Comparison of ENCODE assay signal across 23 cellular contexts in the genomic region with DNA sequence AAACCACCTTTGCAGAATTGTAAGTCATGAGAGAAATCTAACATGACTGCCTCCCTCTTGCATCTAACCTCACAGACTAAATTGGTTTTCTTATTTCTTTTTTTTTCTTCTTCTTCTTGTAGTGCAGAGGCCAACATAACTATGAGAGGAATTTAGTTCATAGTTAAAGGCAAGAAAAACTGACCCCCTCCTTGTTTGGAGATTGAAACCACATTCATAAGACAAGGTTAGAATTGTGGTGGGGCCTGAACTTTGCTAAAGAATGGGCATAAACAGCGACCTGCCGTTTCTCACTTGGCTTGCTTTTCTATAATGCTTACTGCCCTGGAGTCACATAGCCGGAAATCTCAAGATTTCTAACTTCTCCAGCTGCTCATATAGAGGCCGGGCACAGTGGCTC. TPM values are rescaled to one million over a fixed set of nuclear protein-coding genes. Genes with fewer than 3 reads are reported as not detected.
DNase-seq lines count a peak whose midpoint lies in the region; ATAC-seq and TF ChIP-seq lines count a peak whose summit lies in the region.
"Had no signal": no experiment of that assay in that cellular context is flagged by ENCODE, and none has a peak within 500 bp of the region (broad histone marks: within the 10 kb centered on the region; RNA-seq: fewer than 3 reads in every experiment).

No MANE protein-coding gene starts in this region.

- CTCF ChIA-PET in Caco-2 (lab: Charles Lee), result no interaction called here

- H3K56ac ChIP-seq in mesendoderm (ENCODE audit: low read length), result no peak overlapping the region

- H2BK120ac ChIP-seq in mesendoderm (ENCODE audit: low read depth, low read length), result no peak overlapping the region

- no peak overlapping the region for H2BK15ac ChIP-seq in mesendoderm (replicated peaks; ENCODE audit: low read depth)

- DNase-seq in left ventricle myocardium inferior (peak; percentile 4), left ventricle myocardium superior (no peak), esophagus muscularis mucosa (ENCODE audit: extremely low spot score) (no peak), osteoblast (ENCODE audit: insufficient read length, low spot score, missing footprints) (no peak), aorta (no peak), mesendoderm (no peak), Caco-2 (no peak)
- DNase-seq: 8988T; activated CD8-positive, alpha-beta memory T cell treated with anti-CD3 and anti-CD28 coated beads, Interleukin-2, amount 50 U/mL, for 4 hours; dorsolateral prefrontal cortex; foreskin keratinocyte; MG63; NCI-H1417 treated with DMSO at 0.1 percent for 48 hours; NCI-H2107; NCI-H524 treated with DMSO at 0.1 percent for 48 hours; stimulated activated CD4-positive, alpha-beta T cell treated with anti-CD3 and anti-CD28 coated beads, Interleukin-4, amount 100 ng/mL, for 1 hour; stimulated activated naive CD4-positive, alpha-beta T cell; transverse colon had no signal

- H3K4me2 ChIP-seq in osteoblast (ENCODE audit: insufficient read depth, low read length) (no peak overlapping the region), mesendoderm (ENCODE audit: low read length) (no peak overlapping the region)
- H3K4me2 ChIP-seq: neural progenitor cell, smooth muscle cell had no signal

- no peak overlapping the region for H3K18ac ChIP-seq in mesendoderm (ENCODE audit: low read length)

- H3K27me3 ChIP-seq in left ventricle myocardium inferior (ENCODE audit: low read depth), result no peaks in the 10 kb centered on the region
- no peaks in the 10 kb centered on the region for H3K27me3 ChIP-seq in esophagus muscularis mucosa
- no peaks in the 10 kb centered on the region for H3K27me3 ChIP-seq in osteoblast (ENCODE audit: insufficient read depth, low read length)
- H3K27me3 ChIP-seq in aorta (ENCODE audit: control insufficient read depth in 1 of 2, insufficient read depth in 2 of 2, low read length in 1 of 2), result no peaks in the 10 kb centered on the region
- no peaks in the 10 kb centered on the region for H3K27me3 ChIP-seq in mesendoderm (ENCODE audit: insufficient read depth, low read length, poor library complexity)
- no peaks in the 10 kb centered on the region for H3K27me3 ChIP-seq in Caco-2 (replicated peaks; ENCODE audit: control insufficient read depth, insufficient read depth, low read length)
- H3K27me3 ChIP-seq: dorsolateral prefrontal cortex, foreskin keratinocyte, left lung, MG63, transverse colon had no signal

- TF ChIP-seq POLR2A in esophagus muscularis mucosa (IDR thresholded peaks at IDR 0.05; ENCODE audit: low read depth), result no peak

- H3K9me3 ChIP-seq in left ventricle myocardium inferior (replicated peaks) (no peaks in the 10 kb centered on the region), esophagus muscularis mucosa (no peaks in the 10 kb centered on the region), osteoblast (ENCODE audit: low read depth, low read length) (no peaks in the 10 kb centered on the region), aorta (ENCODE audit: control insufficient read depth, low read length) (no peaks in the 10 kb centered on the region), Caco-2 (no peaks in the 10 kb centered on the region)
- H3K9me3 ChIP-seq: left lung, MG63, transverse colon had no signal

- H3K4me1 ChIP-seq in left ventricle myocardium inferior, result peaks cover 44% of the 10 kb centered on the region
- H3K4me1 ChIP-seq in esophagus muscularis mucosa, result peaks cover 40 to 72% (median 66%) of the 10 kb centered on the region in 4 donors
- H3K4me1 ChIP-seq in osteoblast (ENCODE audit: insufficient read depth, low read length), result peaks cover 41% of the 10 kb centered on the region
- H3K4me1 ChIP-seq in aorta (ENCODE audit: control insufficient read depth in 1 of 2, insufficient read depth in 2 of 2, low read length in 2 of 2), result peaks cover 0 to 8% of the 10 kb centered on the region in 2 donors
- no peaks in the 10 kb centered on the region for H3K4me1 ChIP-seq in mesendoderm (ENCODE audit: control insufficient read depth, low read depth, low read length)
- H3K4me1 ChIP-seq in Caco-2, result no peaks in the 10 kb centered on the region
- H3K4me1 ChIP-seq: neural progenitor cell had no signal

- H3K36me3 ChIP-seq in left ventricle myocardium inferior (peaks cover 11% of the 10 kb centered on the region), esophagus muscularis mucosa (peaks cover 4 to 12% (median 12%) of the 10 kb centered on the region in 4 donors), osteoblast (ENCODE audit: insufficient read depth, low read length) (peaks cover 10% of the 10 kb centered on the region), aorta (ENCODE audit: control insufficient read depth in 1 of 2, insufficient read depth in 2 of 2, low read length in 1 of 2) (no peaks in the 10 kb centered on the region), mesendoderm (ENCODE audit: control insufficient read depth, insufficient read depth, low read length) (no peaks in the 10 kb centered on the region), Caco-2 (ENCODE audit: control insufficient read depth, insufficient read depth, low read length) (peaks cover 5% of the 10 kb centered on the region)
- H3K36me3 ChIP-seq: neural progenitor cell, transverse colon had no signal

- no peak overlapping the region for H3K23ac ChIP-seq in mesendoderm (ENCODE audit: low read length)

- H3K27ac ChIP-seq in left ventricle myocardium inferior (replicated peaks) (no peak overlapping the region), esophagus muscularis mucosa (replicated peaks in 1 of 4) (peak overlapping the region; percentile 89 to 94 (median 92)), osteoblast (ENCODE audit: low read depth, low read length) (peak overlapping the region; percentile 25), aorta (ENCODE audit: low read depth in 1 of 2, low read length in 2 of 2) (peak overlapping the region; percentile 78 to 79), mesendoderm (ENCODE audit: low read depth, low read length) (no peak overlapping the region)
- H3K27ac ChIP-seq: foreskin keratinocyte, left lung, neural progenitor cell had no signal

- H3K27me3 Mint-ChIP-seq in Caco-2 (ENCODE audit: insufficient read depth, unreplicated experiment), result no peaks in the 10 kb centered on the region

- no peak overlapping the region for H3K9ac ChIP-seq in mesendoderm (ENCODE audit: low read length)
- H3K9ac ChIP-seq: neural progenitor cell had no signal

- no peaks in the 10 kb centered on the region for H3K9me3 Mint-ChIP-seq in Caco-2 (ENCODE audit: unreplicated experiment)
- H3K9me3 Mint-ChIP-seq: neural progenitor cell had no signal

- ATAC-seq in left ventricle myocardium superior (no peak), aorta (ENCODE audit: low FRiP score) (no peak), GM18858 (IDR thresholded peaks at IDR 0.05; ENCODE audit: unreplicated experiment) (no peak)
- ATAC-seq: foreskin keratinocyte, left lung had no signal

- H3K27ac Mint-ChIP-seq in Caco-2 (ENCODE audit: unreplicated experiment), result no peak overlapping the region
- H3K27ac Mint-ChIP-seq: neural progenitor cell had no signal

- no TSS peak for BruUV-seq in Caco-2 (replicated peaks; lab: Mats Ljungman, UMichigan)

- peaks cover 6% of the 10 kb centered on the region for H3K36me3 Mint-ChIP-seq in Caco-2 (ENCODE audit: insufficient read depth, unreplicated experiment)

- H2AFZ ChIP-seq in osteoblast (ENCODE audit: low read length), result peak overlapping the region; percentile 44
- H2AFZ ChIP-seq: neural progenitor cell had no signal

- intact Hi-C loops in left ventricle myocardium inferior (cut with micrococcal nuclease), result no loop called here
- intact Hi-C loops in left ventricle myocardium superior (cut with micrococcal nuclease), result no loop called here
- intact Hi-C loops in esophagus muscularis mucosa (cut with DNase I), result loop anchor here (5.0 kb wide), 1 partner anchor 42 kb away; the partner anchor contains the start of gene DBNL
- intact Hi-C loops in aorta (cut with DNase I), result loop anchor here in 1 of 2 donors (5.0 kb wide), 1 partner anchor 38 kb away; the partner anchor contains the start of gene POLD2
- intact Hi-C loops in Caco-2 (cut with micrococcal nuclease; ENCODE audit: unreplicated experiment), result loop anchor here (5.0 kb wide), 2 partner anchors 67 to 118 kb away; partner anchors contain the start of gene YKT6

- POLR2A ChIA-PET in Caco-2 (lab: Charles Lee), result no interaction called here

- H3K4me3 ChIP-seq in left ventricle myocardium inferior, result no peak overlapping the region
- H3K4me3 ChIP-seq in esophagus muscularis mucosa, result no peak overlapping the region
- no peak overlapping the region for H3K4me3 ChIP-seq in osteoblast (ENCODE audit: insufficient read depth, low read length)
- H3K4me3 ChIP-seq in aorta (ENCODE audit: low read length in 2 of 2), result no peak overlapping the region
- no peak overlapping the region for H3K4me3 ChIP-seq in mesendoderm (ENCODE audit: low read length)
- no peak overlapping the region for H3K4me3 ChIP-seq in Caco-2 (ENCODE audit: low read depth, low read length)
- H3K4me3 ChIP-seq: dorsolateral prefrontal cortex, left lung, MG63, neural progenitor cell, smooth muscle cell, transverse colon had no signal

- no peak overlapping the region for H2AK5ac ChIP-seq in mesendoderm (ENCODE audit: low read length)

- H4K8ac ChIP-seq in mesendoderm (ENCODE audit: low read depth, low read length), result no peak overlapping the region

- no peak overlapping the region for H3K4ac ChIP-seq in mesendoderm (ENCODE audit: low read depth, low read length)

- no peaks in the 10 kb centered on the region for H4K20me1 ChIP-seq in osteoblast (ENCODE audit: insufficient read depth, low read length)

- 71% methylated on average over 4 of the region's 4 CpGs for WGBS in esophagus muscularis mucosa
- 24 to 35% methylated on average over 4 of the region's 4 CpGs for WGBS in aorta, 2 donors
- no CpG with 5 or more reads among the region's 4 CpGs for WGBS in mesendoderm (ENCODE audit: extremely low coverage, insufficient coverage, low lambda C conversion rate)

- H3K79me1 ChIP-seq in mesendoderm (ENCODE audit: low read length), result no peaks in the 10 kb centered on the region

- H3K79me2 ChIP-seq in osteoblast (ENCODE audit: insufficient read depth, low read length), result peaks cover 14% of the 10 kb centered on the region
- no peaks in the 10 kb centered on the region for H3K79me2 ChIP-seq in mesendoderm (ENCODE audit: control insufficient read depth, insufficient read depth, low read length)

- H3K4me3 Mint-ChIP-seq in Caco-2 (ENCODE audit: unreplicated experiment), result no peak overlapping the region
- H3K4me3 Mint-ChIP-seq: neural progenitor cell had no signal

- TF ChIP-seq CTCF in left ventricle myocardium inferior (IDR thresholded peaks at IDR 0.05; ENCODE audit: borderline replicate concordance) (no peak), esophagus muscularis mucosa (IDR thresholded peaks at IDR 0.05) (no peak), osteoblast (IDR thresholded peaks at IDR 0.05; ENCODE audit: extremely low read depth, low read depth, low read length) (no peak), Caco-2 (IDR thresholded peaks at IDR 0.05; ENCODE audit: insufficient read depth in 1 of 2, low read depth in 1 of 2, low read length in 1 of 2, severe bottlenecking in 1 of 2, unreplicated experiment in 1 of 2) (no peak)

- no peaks in the 10 kb centered on the region for H3K4me1 Mint-ChIP-seq in Caco-2 (ENCODE audit: low read depth, unreplicated experiment)

- H2BK5ac ChIP-seq in mesendoderm (ENCODE audit: low read length), result no peak overlapping the region

- no peak overlapping the region for H4K5ac ChIP-seq in mesendoderm (ENCODE audit: low read length)

- TF ChIP-seq EP300 in esophagus muscularis mucosa (IDR thresholded peaks at IDR 0.05), result no peak

RNA-seq across cellular contexts. Expression of gene POLM, which starts 2.4 kb away (rescaled TPM):
- 12.4 TPM for total RNA-seq in left ventricle myocardium inferior
- total RNA-seq in left ventricle myocardium superior, result 17.6 TPM
- 10 to 100 TPM; 12.4 to 32.3 (median 26.5) TPM for total RNA-seq in esophagus muscularis mucosa
- total RNA-seq in osteoblast, result 35.9 and 40.9 TPM in 2 replicates
- total RNA-seq in aorta, result 10 to 100 TPM; 27.6 to 35.7 TPM
- polyA plus RNA-seq in aorta, result 10 to 100 TPM in 1 of 2 donors, 1 to 10 TPM in 1; 8.4 to 35.6 TPM
- 5.5 TPM for polyA plus RNA-seq in mesendoderm (2013, experiment 1 of 2)
- 5.6 TPM for polyA plus RNA-seq in mesendoderm (2013, experiment 2 of 2)
- total RNA-seq in Caco-2 (2022), result 18.3 and 19.5 TPM in 2 replicates

RNA-seq across cellular contexts. Expression of gene PGAM2, which starts 19.3 kb away (rescaled TPM):
- total RNA-seq in left ventricle myocardium inferior, result 671 TPM
- 967 TPM for total RNA-seq in left ventricle myocardium superior
- total RNA-seq in esophagus muscularis mucosa, result 1 to 10 TPM in 1 of 4 donors, under 1 TPM in 2, not detected in 1; 0.52 to 1.8 (median 0.66) TPM
- total RNA-seq in osteoblast, result 0.29 and 0.36 TPM in 2 replicates
- total RNA-seq in aorta, result 1 to 10 TPM; 4.1 to 4.8 TPM
- 1 to 10 TPM; 8.0 to 9.5 TPM for polyA plus RNA-seq in aorta
- polyA plus RNA-seq in mesendoderm (2013, experiment 1 of 2), result 1.1 TPM
- 0.95 TPM for polyA plus RNA-seq in mesendoderm (2013, experiment 2 of 2)
- total RNA-seq in Caco-2 (2022), result not detected in 2 replicates
- total RNA-seq: H4, smooth muscle cell had no signal
- polyA plus RNA-seq: smooth muscle cell had no signal

RNA-seq across cellular contexts. Expression of gene AEBP1, which starts 19.4 kb away (rescaled TPM):
- total RNA-seq in left ventricle myocardium inferior (20.5 TPM), left ventricle myocardium superior (18.4 TPM), esophagus muscularis mucosa (100 to 1,000 TPM in 3 of 4 donors, 10 to 100 TPM in 1; 71.0 to 234 (median 156) TPM), osteoblast (219 and 267 TPM in 2 replicates), aorta (1,000 to 10,000 TPM in 1 of 2 donors, 100 to 1,000 TPM in 1; 856 to 1,098 TPM), Caco-2 (2022) (0.54 TPM in 1 of 2 replicates, not detected in the other)
- 1,000 to 10,000 TPM in 1 of 2 donors, 100 to 1,000 TPM in 1; 293 to 2,243 TPM for polyA plus RNA-seq in aorta
- 19.7 TPM for polyA plus RNA-seq in mesendoderm (2013, experiment 1 of 2)
- 20.4 TPM for polyA plus RNA-seq in mesendoderm (2013, experiment 2 of 2)

RNA-seq across cellular contexts. Expression of gene POLD2, which starts 38.7 kb away (rescaled TPM):
- total RNA-seq in left ventricle myocardium inferior, result 78.0 TPM
- total RNA-seq in left ventricle myocardium superior, result 92.9 TPM
- total RNA-seq in esophagus muscularis mucosa, result 10 to 100 TPM; 33.6 to 71.2 (median 55.9) TPM
- total RNA-seq in osteoblast, result 69.2 and 80.3 TPM in 2 replicates
- 10 to 100 TPM; 49.5 to 53.4 TPM for total RNA-seq in aorta
- polyA plus RNA-seq in aorta, result 10 to 100 TPM; 31.6 to 93.1 TPM
- 123 TPM for polyA plus RNA-seq in mesendoderm (2013, experiment 1 of 2)
- 124 TPM for polyA plus RNA-seq in mesendoderm (2013, experiment 2 of 2)
- 130 and 140 TPM in 2 replicates for total RNA-seq in Caco-2 (2022)

RNA-seq across cellular contexts. Expression of gene DBNL, which starts 40.2 kb away (rescaled TPM):
- 33.1 TPM for total RNA-seq in left ventricle myocardium inferior
- 31.2 TPM for total RNA-seq in left ventricle myocardium superior
- 100 to 1,000 TPM in 3 of 4 donors, 10 to 100 TPM in 1; 93.9 to 122 (median 115) TPM for total RNA-seq in esophagus muscularis mucosa
- 97.5 and 105 TPM in 2 replicates for total RNA-seq in osteoblast
- total RNA-seq in aorta, result 100 to 1,000 TPM in 1 of 2 donors, 10 to 100 TPM in 1; 96.1 to 105 TPM
- 10 to 100 TPM; 80.1 to 91.6 TPM for polyA plus RNA-seq in aorta
- polyA plus RNA-seq in mesendoderm (2013, experiment 1 of 2), result 28.8 TPM
- polyA plus RNA-seq in mesendoderm (2013, experiment 2 of 2), result 29.1 TPM
- 83.2 and 85.5 TPM in 2 replicates for total RNA-seq in Caco-2 (2022)

Comparison
In these comparisons a context has a peak if more than half of its experiments do, and no peak if none do; other contexts are left out.
1. H3K27ac ChIP-seq: peak in esophagus muscularis mucosa (4 of 4), osteoblast (single experiment) and aorta (2 of 2); none in left ventricle myocardium inferior (single experiment) and mesendoderm (single experiment).
2. RNA of gene PGAM2, which starts 19.3 kb away (total RNA-seq): 967 TPM in left ventricle myocardium superior (single experiment) and 671 TPM in left ventricle myocardium inferior (single experiment); 4.1 to 4.8 TPM in aorta, 0.52 to 1.8 TPM in esophagus muscularis mucosa, 0.29 to 0.36 TPM in osteoblast and not detected in Caco-2; every median in the first group is over 100 times any median in the second.
3. RNA of gene AEBP1, which starts 19.4 kb away (total RNA-seq): 856 to 1,098 TPM in aorta, 219 to 267 TPM in osteoblast, 71.0 to 234 TPM in esophagus muscularis mucosa, 20.5 TPM in left ventricle myocardium inferior (single experiment) and 18.4 TPM in left ventricle myocardium superior (single experiment); 0.54 TPM in Caco-2; every median in the first group is over 10 times any median in the second.
4. intact Hi-C loops: an anchor here in esophagus muscularis mucosa (5.0 kb wide) and Caco-2 (5.0 kb wide); none called in left ventricle myocardium inferior and left ventricle myocardium superior.